In the genomic region with DNA sequence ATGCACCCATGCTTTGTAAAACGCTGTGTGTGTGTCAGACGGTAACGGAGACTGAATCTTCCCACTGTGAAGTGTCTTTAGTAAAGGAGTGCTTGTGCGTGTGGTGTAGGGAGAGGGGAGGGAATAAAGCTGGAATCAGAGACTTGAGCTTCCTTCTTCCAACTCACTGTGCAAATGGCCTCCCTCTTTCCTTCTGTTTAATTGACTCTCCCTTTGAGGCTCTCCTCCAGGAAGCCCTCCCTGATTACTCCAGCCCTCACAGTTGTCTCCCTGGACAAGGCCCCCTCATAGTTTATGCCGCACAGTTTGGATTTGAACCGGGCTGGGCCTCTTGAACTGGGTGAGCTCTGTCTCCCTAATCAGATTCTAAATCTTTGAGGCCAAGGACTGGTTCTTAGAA, we compare ENCODE assay signal across 2 cellular contexts.
TF ChIP-seq lines count a peak whose summit lies in the region.

No MANE protein-coding gene starts in this region.

TF ChIP-seq in A549, 52 proteins besides CTCF, POLR2A, EP300 and RAD21:
- peak; percentile 83 for TF ChIP-seq ZFP36 (IDR thresholded peaks at IDR 0.05; ENCODE audit: borderline replicate concordance, partially characterized antibody)
- TF ChIP-seq, protein P1, sequence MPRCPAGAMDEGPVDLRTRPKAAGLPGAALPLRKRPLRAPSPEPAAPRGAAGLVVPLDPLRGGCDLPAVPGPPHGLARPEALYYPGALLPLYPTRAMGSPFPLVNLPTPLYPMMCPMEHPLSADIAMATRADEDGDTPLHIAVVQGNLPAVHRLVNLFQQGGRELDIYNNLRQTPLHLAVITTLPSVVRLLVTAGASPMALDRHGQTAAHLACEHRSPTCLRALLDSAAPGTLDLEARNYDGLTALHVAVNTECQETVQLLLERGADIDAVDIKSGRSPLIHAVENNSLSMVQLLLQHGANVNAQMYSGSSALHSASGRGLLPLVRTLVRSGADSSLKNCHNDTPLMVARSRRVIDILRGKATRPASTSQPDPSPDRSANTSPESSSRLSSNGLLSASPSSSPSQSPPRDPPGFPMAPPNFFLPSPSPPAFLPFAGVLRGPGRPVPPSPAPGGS (IDR thresholded peaks at IDR 0.05): no peak

TF ChIP-seq in K562, 482 proteins besides CTCF, POLR2A, EP300 and RAD21:
- TF ChIP-seq, protein P2, sequence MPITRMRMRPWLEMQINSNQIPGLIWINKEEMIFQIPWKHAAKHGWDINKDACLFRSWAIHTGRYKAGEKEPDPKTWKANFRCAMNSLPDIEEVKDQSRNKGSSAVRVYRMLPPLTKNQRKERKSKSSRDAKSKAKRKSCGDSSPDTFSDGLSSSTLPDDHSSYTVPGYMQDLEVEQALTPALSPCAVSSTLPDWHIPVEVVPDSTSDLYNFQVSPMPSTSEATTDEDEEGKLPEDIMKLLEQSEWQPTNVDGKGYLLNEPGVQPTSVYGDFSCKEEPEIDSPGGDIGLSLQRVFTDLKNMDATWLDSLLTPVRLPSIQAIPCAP (CRISPR knock-in tag; IDR thresholded peaks at IDR 0.05; ENCODE audit: borderline replicate concordance): no peak
- TF ChIP-seq PHTF2 (CRISPR knock-in tag; IDR thresholded peaks at IDR 0.05): no peak
- TF ChIP-seq, protein P3, sequence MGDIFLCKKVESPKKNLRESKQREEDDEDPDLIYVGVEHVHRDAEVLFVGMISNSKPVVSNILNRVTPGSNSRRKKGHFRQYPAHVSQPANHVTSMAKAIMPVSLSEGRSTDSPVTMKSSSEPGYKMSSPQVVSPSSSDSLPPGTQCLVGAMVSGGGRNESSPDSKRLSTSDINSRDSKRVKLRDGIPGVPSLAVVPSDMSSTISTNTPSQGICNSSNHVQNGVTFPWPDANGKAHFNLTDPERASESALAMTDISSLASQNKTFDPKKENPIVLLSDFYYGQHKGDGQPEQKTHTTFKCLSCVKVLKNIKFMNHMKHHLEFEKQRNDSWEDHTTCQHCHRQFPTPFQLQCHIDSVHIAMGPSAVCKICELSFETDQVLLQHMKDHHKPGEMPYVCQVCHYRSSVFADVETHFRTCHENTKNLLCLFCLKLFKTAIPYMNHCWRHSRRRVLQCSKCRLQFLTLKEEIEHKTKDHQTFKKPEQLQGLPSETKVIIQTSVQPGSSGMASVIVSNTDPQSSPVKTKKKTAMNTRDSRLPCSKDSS (IDR thresholded peaks at IDR 0.05; ENCODE audit: low read depth, partially characterized antibody): no peak
- no peak for TF ChIP-seq RBBP5 (IDR thresholded peaks at IDR 0.05; ENCODE audit: borderline replicate concordance, insufficient read depth, low read length, poor library complexity, severe bottlenecking)
- peak; percentile 85 for TF ChIP-seq ZNF436 (CRISPR knock-in tag; IDR thresholded peaks at IDR 0.05)
- no peak for TF ChIP-seq FIP1L1 (IDR thresholded peaks at IDR 0.05; ENCODE audit: low read depth, low read length, poor library complexity, severe bottlenecking)
- TF ChIP-seq, protein P4, sequence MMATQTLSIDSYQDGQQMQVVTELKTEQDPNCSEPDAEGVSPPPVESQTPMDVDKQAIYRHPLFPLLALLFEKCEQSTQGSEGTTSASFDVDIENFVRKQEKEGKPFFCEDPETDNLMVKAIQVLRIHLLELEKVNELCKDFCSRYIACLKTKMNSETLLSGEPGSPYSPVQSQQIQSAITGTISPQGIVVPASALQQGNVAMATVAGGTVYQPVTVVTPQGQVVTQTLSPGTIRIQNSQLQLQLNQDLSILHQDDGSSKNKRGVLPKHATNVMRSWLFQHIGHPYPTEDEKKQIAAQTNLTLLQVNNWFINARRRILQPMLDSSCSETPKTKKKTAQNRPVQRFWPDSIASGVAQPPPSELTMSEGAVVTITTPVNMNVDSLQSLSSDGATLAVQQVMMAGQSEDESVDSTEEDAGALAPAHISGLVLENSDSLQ (IDR thresholded peaks at IDR 0.05): no peak; the same call in 1 of the 2 replicates
- TF ChIP-seq ZFP36 (IDR thresholded peaks at IDR 0.05; ENCODE audit: low read depth, low read length, partially characterized antibody): peak; percentile 98
- TF ChIP-seq, protein P5, sequence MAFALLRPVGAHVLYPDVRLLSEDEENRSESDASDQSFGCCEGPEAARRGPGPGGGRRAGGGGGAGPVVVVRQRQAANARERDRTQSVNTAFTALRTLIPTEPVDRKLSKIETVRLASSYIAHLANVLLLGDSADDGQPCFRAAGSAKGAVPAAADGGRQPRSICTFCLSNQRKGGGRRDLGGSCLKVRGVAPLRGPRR (CRISPR knock-in tag; IDR thresholded peaks at IDR 0.05): no peak
- no peak for TF ChIP-seq TAF9B (IDR thresholded peaks at IDR 0.05; ENCODE audit: partially characterized antibody)
- TF ChIP-seq, protein P6, sequence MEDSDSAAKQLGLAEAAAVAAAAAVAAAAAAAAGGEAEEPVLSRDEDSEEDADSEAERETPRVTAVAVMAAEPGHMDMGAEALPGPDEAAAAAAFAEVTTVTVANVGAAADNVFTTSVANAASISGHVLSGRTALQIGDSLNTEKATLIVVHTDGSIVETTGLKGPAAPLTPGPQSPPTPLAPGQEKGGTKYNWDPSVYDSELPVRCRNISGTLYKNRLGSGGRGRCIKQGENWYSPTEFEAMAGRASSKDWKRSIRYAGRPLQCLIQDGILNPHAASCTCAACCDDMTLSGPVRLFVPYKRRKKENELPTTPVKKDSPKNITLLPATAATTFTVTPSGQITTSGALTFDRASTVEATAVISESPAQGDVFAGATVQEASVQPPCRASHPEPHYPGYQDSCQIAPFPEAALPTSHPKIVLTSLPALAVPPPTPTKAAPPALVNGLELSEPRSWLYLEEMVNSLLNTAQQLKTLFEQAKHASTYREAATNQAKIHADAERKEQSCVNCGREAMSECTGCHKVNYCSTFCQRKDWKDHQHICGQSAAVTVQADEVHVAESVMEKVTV (CRISPR knock-in tag; IDR thresholded peaks at IDR 0.05): no peak
- TF ChIP-seq, protein P7, sequence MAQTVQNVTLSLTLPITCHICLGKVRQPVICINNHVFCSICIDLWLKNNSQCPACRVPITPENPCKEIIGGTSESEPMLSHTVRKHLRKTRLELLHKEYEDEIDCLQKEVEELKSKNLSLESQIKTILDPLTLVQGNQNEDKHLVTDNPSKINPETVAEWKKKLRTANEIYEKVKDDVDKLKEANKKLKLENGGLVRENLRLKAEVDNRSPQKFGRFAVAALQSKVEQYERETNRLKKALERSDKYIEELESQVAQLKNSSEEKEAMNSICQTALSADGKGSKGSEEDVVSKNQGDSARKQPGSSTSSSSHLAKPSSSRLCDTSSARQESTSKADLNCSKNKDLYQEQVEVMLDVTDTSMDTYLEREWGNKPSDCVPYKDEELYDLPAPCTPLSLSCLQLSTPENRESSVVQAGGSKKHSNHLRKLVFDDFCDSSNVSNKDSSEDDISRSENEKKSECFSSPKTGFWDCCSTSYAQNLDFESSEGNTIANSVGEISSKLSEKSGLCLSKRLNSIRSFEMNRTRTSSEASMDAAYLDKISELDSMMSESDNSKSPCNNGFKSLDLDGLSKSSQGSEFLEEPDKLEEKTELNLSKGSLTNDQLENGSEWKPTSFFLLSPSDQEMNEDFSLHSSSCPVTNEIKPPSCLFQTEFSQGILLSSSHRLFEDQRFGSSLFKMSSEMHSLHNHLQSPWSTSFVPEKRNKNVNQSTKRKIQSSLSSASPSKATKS (CRISPR knock-in tag; IDR thresholded peaks at IDR 0.05): no peak
- peak; percentile 59; the same call in 1 of the 2 replicates for TF ChIP-seq BCOR (IDR thresholded peaks at IDR 0.05)
- TF ChIP-seq RBM25 (IDR thresholded peaks at IDR 0.05; ENCODE audit: low read depth, low read length, severe bottlenecking): peak; percentile 77
TF ChIP-seq in K562: peak in this region for 4.
